In genomic region chr10:119651514-119652327, GRCh38 we compare ENCODE assay signal across 8 cellular contexts. TPM values are rescaled to one million over a fixed set of nuclear protein-coding genes. Genes with fewer than 3 reads are reported as not detected.
DNase-seq lines count a peak whose midpoint lies in the region; ATAC-seq and TF ChIP-seq lines count a peak whose summit lies in the region.

No MANE protein-coding gene starts in this region.

- TF ChIP-seq EP300 in sigmoid colon (IDR thresholded peaks at IDR 0.05), result no peak

- H3K27me3 ChIP-seq in sigmoid colon, result no peaks in the 10 kb centered on the region

- DNase-seq in stimulated activated CD4-positive, alpha-beta T cell treated with anti-CD3 and anti-CD28 coated beads, Interleukin-2, amount 100 ng/mL, for 4 hours (ENCODE audit: low read depth), result peak; percentile 6
- no peak for DNase-seq in stimulated activated CD4-positive, alpha-beta T cell treated with anti-CD3 and anti-CD28 coated beads, Interleukin-2, amount 100 ng/mL, for 48 hours
- peak; percentile 28 for DNase-seq in activated naive CD4-positive, alpha-beta T cell treated with Interleukin-2 at 50 U/mL for 16 hours
- peak; percentile 45 for DNase-seq in left cardiac atrium
- DNase-seq in sigmoid colon, result peak; percentile 69
- DNase-seq in AML-193 (lab: John Stamatoyannopoulos, UW), result no peak
- DNase-seq in SHP77 (lab: John Stamatoyannopoulos, UW), result no peak

- H3K4me3 ChIP-seq in sigmoid colon, result peak overlapping the region; percentile 94 to 99 (median 96)

- 2% methylated on average over 106 of the region's 106 CpGs for WGBS in sigmoid colon, 2 donors

- ATAC-seq in HG03521 (IDR thresholded peaks at IDR 0.05; ENCODE audit: unreplicated experiment), result peak; percentile 19
- peak; percentile 19 to 28 for ATAC-seq in left cardiac atrium

- no peaks in the 10 kb centered on the region for H3K9me3 ChIP-seq in sigmoid colon

- intact Hi-C loops in left cardiac atrium (cut with DNase I) (loop anchor here in 1 of 2 donors (5.0 kb wide), 1 partner anchor 54 kb away; the partner anchor contains the start of gene TIAL1), sigmoid colon (cut with DNase I) (loop anchor here (2.0 to 5.0 kb wide), 2 partner anchors 55 to 109 kb away; partner anchors contain the start of genes RGS10 and TIAL1)

- H3K4me1 ChIP-seq in sigmoid colon, result peaks cover 0 to 46% (median 37%) of the 10 kb centered on the region in 4 donors

- no peak for TF ChIP-seq CTCF in sigmoid colon (IDR thresholded peaks at IDR 0.05)

- no peak for TF ChIP-seq POLR2A in sigmoid colon (IDR thresholded peaks at IDR 0.05)

- H3K36me3 ChIP-seq in sigmoid colon, result no peaks in the 10 kb centered on the region

- H3K27ac ChIP-seq in sigmoid colon, result peak overlapping the region; percentile 98 to 100 (median 99)

RNA-seq across cellular contexts. Expression of gene BAG3, which starts 0.5 kb away (rescaled TPM):
- total RNA-seq in left cardiac atrium (100 to 1,000 TPM; 113 to 114 TPM), sigmoid colon (10 to 100 TPM; 32.9 to 62.4 (median 43.9) TPM)
- polyA plus RNA-seq in sigmoid colon, result 10 to 100 TPM; 10.8 to 22.5 (median 16.9) TPM

RNA-seq across cellular contexts. Expression of gene TIAL1, which starts 55.0 kb away (rescaled TPM):
- 10 to 100 TPM; 69.6 to 70.2 TPM for total RNA-seq in left cardiac atrium
- total RNA-seq in sigmoid colon, result 100 to 1,000 TPM in 1 of 4 donors, 10 to 100 TPM in 3; 68.3 to 132 (median 90.0) TPM
- polyA plus RNA-seq in sigmoid colon, result 10 to 100 TPM; 29.4 to 47.8 (median 30.1) TPM

Comparison
In these comparisons a context has a peak if more than half of its experiments do, and no peak if none do; other contexts are left out.
1. DNase-seq: peak in stimulated activated CD4-positive, alpha-beta T cell treated with anti-CD3 and anti-CD28 coated beads, Interleukin-2, amount 100 ng/mL, for 4 hours (single experiment), activated naive CD4-positive, alpha-beta T cell treated with Interleukin-2 at 50 U/mL for 16 hours (single experiment), left cardiac atrium (single experiment) and sigmoid colon (single experiment); none in stimulated activated CD4-positive, alpha-beta T cell treated with anti-CD3 and anti-CD28 coated beads, Interleukin-2, amount 100 ng/mL, for 48 hours (0 of 2), AML-193 (0 of 2) and SHP77 (0 of 2).